Comparison of ENCODE assay signal across 23 cellular contexts in genomic region chr20:30610044-30610693, GRCh38.
"Had no signal": no experiment of that assay in that cellular context is flagged by ENCODE, and none has a peak within 500 bp of the region (broad histone marks: within the 10 kb centered on the region; RNA-seq: fewer than 3 reads in every experiment).

No MANE protein-coding gene starts in this region.

- ATAC-seq: activated naive CD8-positive, alpha-beta T cell treated with anti-CD3 and anti-CD28 coated beads, Interleukin-2, amount 50 U/mL, for 24 hours; foreskin keratinocyte; left lung; sciatic nerve; stimulated activated memory B cell treated with anti-CD40 and anti-IgM and Interleukin-4, amounts not matched to agents 10 μg/mL and 1 μg/mL and 100 μg/mL, for 72 hours had no signal

- FAIRE-seq: kidney, small intestine had no signal

- H3K36me3 Mint-ChIP-seq: memory B cell; stimulated activated memory B cell treated with anti-CD40 and anti-IgM and Interleukin-4, amounts not matched to agents 10 μg/mL and 1 μg/mL and 100 μg/mL, for 72 hours; type B pancreatic cell had no signal

- H3K27me3 ChIP-seq: ascending aorta, brain microvascular endothelial cell, foreskin keratinocyte, left lung had no signal

- H3K27ac ChIP-seq: ascending aorta, brain microvascular endothelial cell, foreskin keratinocyte, left lung, parathyroid adenoma had no signal

- H3K27ac Mint-ChIP-seq: activated CD4-positive, alpha-beta memory T cell treated with anti-CD3 and anti-CD28 coated beads, Interleukin-2, amount 10 ng/mL, durations not matched to agents 7 days and 5 days; activated naive CD8-positive, alpha-beta T cell treated with anti-CD3 and anti-CD28 coated beads, Interleukin-2, amount 50 U/mL, for 24 hours; activated T-helper 1 cell treated with anti-CD3 and anti-CD28 coated beads, Interleukin-12 subunit alpha, Interleukin-12 subunit beta, Interleukin-2, Interleukin-4 antibody, amounts not matched to agents 30 ng/mL and 10 ng/mL and 1 ng/mL, durations not matched to agents 14 hours and 24 hours and 36 hours; memory B cell; nephron progenitor cell; stimulated activated memory B cell treated with anti-CD40 and anti-IgM and Interleukin-4, amounts not matched to agents 10 μg/mL and 1 μg/mL and 100 μg/mL, for 72 hours; type B pancreatic cell had no signal

- H3K9me3 ChIP-seq: ascending aorta had no signal

- H3K27me3 Mint-ChIP-seq: activated CD4-positive, alpha-beta memory T cell treated with anti-CD3 and anti-CD28 coated beads, Interleukin-2, amount 10 ng/mL, durations not matched to agents 7 days and 5 days; activated naive CD8-positive, alpha-beta T cell treated with anti-CD3 and anti-CD28 coated beads, Interleukin-2, amount 50 U/mL, for 24 hours; memory B cell; stimulated activated memory B cell treated with anti-CD40 and anti-IgM and Interleukin-4, amounts not matched to agents 10 μg/mL and 1 μg/mL and 100 μg/mL, for 72 hours; type B pancreatic cell had no signal

- H3K36me3 ChIP-seq: ascending aorta, brain microvascular endothelial cell, left lung had no signal

- H3K4me1 Mint-ChIP-seq: activated CD4-positive, alpha-beta memory T cell treated with anti-CD3 and anti-CD28 coated beads, Interleukin-2, amount 10 ng/mL, durations not matched to agents 7 days and 5 days; activated naive CD8-positive, alpha-beta T cell treated with anti-CD3 and anti-CD28 coated beads, Interleukin-2, amount 50 U/mL, for 24 hours; memory B cell; nephron progenitor cell; stimulated activated memory B cell treated with anti-CD40 and anti-IgM and Interleukin-4, amounts not matched to agents 10 μg/mL and 1 μg/mL and 100 μg/mL, for 72 hours had no signal

- H3K4me3 ChIP-seq: ascending aorta, left lung had no signal

- DNase-seq: activated CD4-positive, alpha-beta memory T cell treated with anti-CD3 and anti-CD28 coated beads, Interleukin-2, amount 10 ng/mL, durations not matched to agents 7 days and 5 days; activated CD4-positive, alpha-beta T cell treated with anti-CD3 and anti-CD28 coated beads for 48 hours; activated gamma-delta T cell; activated naive CD4-positive, alpha-beta T cell treated with anti-CD3 and anti-CD28 coated beads, Interleukin-2, amount 50 U/mL, for 16 hours; activated naive CD8-positive, alpha-beta T cell treated with anti-CD3 and anti-CD28 coated beads, Interleukin-2, amount 50 U/mL, for 24 hours; activated T-cell treated with anti-CD3 and anti-CD28 coated beads for 4 hours; brain microvascular endothelial cell; central memory CD4-positive, alpha-beta T cell; effector memory CD4-positive, alpha-beta T cell; foreskin keratinocyte; kidney; left lung; nephron progenitor cell; small intestine; stimulated activated CD4-positive, alpha-beta T cell treated with anti-CD3 and anti-CD28 coated beads, Interleukin-15, amount 100 ng/mL, for 24 hours; T1000 had no signal

- H3K4me1 ChIP-seq: ascending aorta, foreskin keratinocyte, left lung, parathyroid adenoma had no signal

- H3K4me3 Mint-ChIP-seq: activated CD4-positive, alpha-beta memory T cell treated with anti-CD3 and anti-CD28 coated beads, Interleukin-2, amount 10 ng/mL, durations not matched to agents 7 days and 5 days; activated naive CD8-positive, alpha-beta T cell treated with anti-CD3 and anti-CD28 coated beads, Interleukin-2, amount 50 U/mL, for 24 hours; activated T-helper 1 cell treated with anti-CD3 and anti-CD28 coated beads, Interleukin-12 subunit alpha, Interleukin-12 subunit beta, Interleukin-2, Interleukin-4 antibody, amounts not matched to agents 30 ng/mL and 10 ng/mL and 1 ng/mL, durations not matched to agents 14 hours and 24 hours and 36 hours; memory B cell; nephron progenitor cell; stimulated activated memory B cell treated with anti-CD40 and anti-IgM and Interleukin-4, amounts not matched to agents 10 μg/mL and 1 μg/mL and 100 μg/mL, for 72 hours; type B pancreatic cell had no signal
